ENCODE assay signal across 35 cellular contexts in the genomic region with DNA sequence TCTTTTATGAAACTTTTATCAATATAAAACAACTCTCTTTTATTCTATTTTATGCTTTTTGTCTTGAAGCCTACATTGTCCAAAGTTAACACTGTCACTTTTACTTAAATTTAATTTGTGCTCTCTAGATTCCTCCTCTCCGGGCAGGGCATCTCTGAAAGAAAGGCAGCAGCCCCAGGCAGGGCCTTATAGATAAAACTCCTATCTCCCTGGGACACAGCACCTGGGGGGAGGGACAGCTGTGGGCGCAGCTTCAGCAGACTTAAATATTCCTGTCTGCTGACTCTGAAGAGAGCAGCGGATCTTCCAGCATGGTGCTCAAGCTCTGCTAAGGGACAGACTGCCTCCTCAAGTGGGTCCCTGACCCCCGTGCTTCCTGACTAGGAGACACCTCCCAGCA.
"Had no signal": no experiment of that assay in that cellular context is flagged by ENCODE, and none has a peak within 500 bp of the region (broad histone marks: within the 10 kb centered on the region; RNA-seq: fewer than 3 reads in every experiment).

No MANE protein-coding gene starts in this region.

- H3K4me3 ChIP-seq: ascending aorta, breast epithelium, cardiac muscle cell, coronary artery had no signal

- H3K4me1 ChIP-seq: ascending aorta, breast epithelium had no signal

- H3K9me3 Mint-ChIP-seq: activated CD4-positive, alpha-beta memory T cell treated with anti-CD3 and anti-CD28 coated beads, Interleukin-2, amount 10 ng/mL, durations not matched to agents 7 days and 5 days; activated naive CD4-positive, alpha-beta T cell treated with anti-CD3 and anti-CD28 coated beads, Interleukin-2, amount 10 ng/mL, durations not matched to agents 7 days and 5 days had no signal

- FAIRE-seq: endometrium, endothelial cell of umbilical vein, frontal cortex, TTC549 had no signal

- H3K27me3 ChIP-seq: ascending aorta, breast epithelium, cardiac muscle cell had no signal

- H3K4me3 Mint-ChIP-seq: activated CD4-positive, alpha-beta memory T cell treated with anti-CD3 and anti-CD28 coated beads, Interleukin-2, amount 10 ng/mL, durations not matched to agents 7 days and 5 days; activated CD4-positive, alpha-beta T cell treated with anti-CD3 and anti-CD28 coated beads, Interleukin-2, amount 10 ng/mL, durations not matched to agents 7 days and 5 days; activated naive CD4-positive, alpha-beta T cell treated with anti-CD3 and anti-CD28 coated beads, Interleukin-2, amount 10 ng/mL, durations not matched to agents 7 days and 5 days; activated naive CD8-positive, alpha-beta T cell treated with anti-CD3 and anti-CD28 coated beads, Interleukin-2, amount 10 ng/mL, durations not matched to agents 7 days and 5 days; activated T-cell treated with anti-CD3 and anti-CD28 coated beads, Interleukin-2, amount 50 U/mL, for 24 hours; activated T-cell treated with anti-CD3 and anti-CD28 coated beads, Interleukin-2, amount 50 U/mL, for 72 hours; brain; effector memory CD8-positive, alpha-beta T cell; WTC11 had no signal

- H3K36me3 Mint-ChIP-seq: activated naive CD4-positive, alpha-beta T cell treated with anti-CD3 and anti-CD28 coated beads, Interleukin-2, amount 10 ng/mL, durations not matched to agents 7 days and 5 days; activated naive CD8-positive, alpha-beta T cell treated with anti-CD3 and anti-CD28 coated beads, Interleukin-2, amount 10 ng/mL, durations not matched to agents 7 days and 5 days; WTC11 had no signal

- H3K27ac ChIP-seq: ascending aorta, breast epithelium, cardiac muscle cell, coronary artery, epithelial cell of prostate, VCaP had no signal

- H3K27ac Mint-ChIP-seq: activated CD4-positive, alpha-beta memory T cell treated with anti-CD3 and anti-CD28 coated beads, Interleukin-2, amount 10 ng/mL, durations not matched to agents 7 days and 5 days; activated CD4-positive, alpha-beta T cell treated with anti-CD3 and anti-CD28 coated beads, Interleukin-2, amount 10 ng/mL, durations not matched to agents 7 days and 5 days; activated naive CD4-positive, alpha-beta T cell treated with anti-CD3 and anti-CD28 coated beads, Interleukin-2, amount 10 ng/mL, durations not matched to agents 7 days and 5 days; activated naive CD4-positive, alpha-beta T cell treated with anti-CD3 and anti-CD28 coated beads, Interleukin-2, amount 50 U/mL, for 72 hours; activated naive CD8-positive, alpha-beta T cell treated with anti-CD3 and anti-CD28 coated beads, Interleukin-2, amount 10 ng/mL, durations not matched to agents 7 days and 5 days; activated T-cell treated with anti-CD3 and anti-CD28 coated beads, Interleukin-2, amount 50 U/mL, for 24 hours; activated T-cell treated with anti-CD3 and anti-CD28 coated beads, Interleukin-2, amount 50 U/mL, for 72 hours; brain; effector memory CD8-positive, alpha-beta T cell; WTC11 had no signal

- H3K4me1 Mint-ChIP-seq: activated CD4-positive, alpha-beta memory T cell treated with anti-CD3 and anti-CD28 coated beads, Interleukin-2, amount 10 ng/mL, durations not matched to agents 7 days and 5 days; activated CD4-positive, alpha-beta T cell treated with anti-CD3 and anti-CD28 coated beads, Interleukin-2, amount 10 ng/mL, durations not matched to agents 7 days and 5 days; activated naive CD4-positive, alpha-beta T cell treated with anti-CD3 and anti-CD28 coated beads, Interleukin-2, amount 10 ng/mL, durations not matched to agents 7 days and 5 days; activated naive CD8-positive, alpha-beta T cell treated with anti-CD3 and anti-CD28 coated beads, Interleukin-2, amount 10 ng/mL, durations not matched to agents 7 days and 5 days; brain; WTC11 had no signal

- H3K27me3 Mint-ChIP-seq: activated CD4-positive, alpha-beta memory T cell treated with anti-CD3 and anti-CD28 coated beads, Interleukin-2, amount 10 ng/mL, durations not matched to agents 7 days and 5 days; activated CD4-positive, alpha-beta T cell treated with anti-CD3 and anti-CD28 coated beads, Interleukin-2, amount 10 ng/mL, durations not matched to agents 7 days and 5 days; activated naive CD4-positive, alpha-beta T cell treated with anti-CD3 and anti-CD28 coated beads, Interleukin-2, amount 10 ng/mL, durations not matched to agents 7 days and 5 days; activated naive CD8-positive, alpha-beta T cell treated with anti-CD3 and anti-CD28 coated beads, Interleukin-2, amount 10 ng/mL, durations not matched to agents 7 days and 5 days; activated T-cell treated with anti-CD3 and anti-CD28 coated beads, Interleukin-2, amount 50 U/mL, for 24 hours; effector memory CD8-positive, alpha-beta T cell had no signal

- DNase-seq: activated CD4-positive, alpha-beta memory T cell treated with anti-CD3 and anti-CD28 coated beads, Interleukin-2, amount 10 ng/mL, durations not matched to agents 7 days and 5 days; activated CD4-positive, alpha-beta T cell treated with anti-CD3 and anti-CD28 coated beads for 1 hour; activated CD4-positive, alpha-beta T cell treated with anti-CD3 and anti-CD28 coated beads for 4 hours; activated CD4-positive, alpha-beta T cell treated with anti-CD3 and anti-CD28 coated beads, Interleukin-2, amount 10 ng/mL, durations not matched to agents 7 days and 5 days; activated CD4-positive, alpha-beta T cell treated with anti-CD3 and anti-CD28 coated beads, Interleukin-2, amount 50 U/mL, for 4 hours; activated CD8-positive, alpha-beta memory T cell treated with anti-CD3 and anti-CD28 coated beads, Interleukin-2, amount 50 U/mL, for 48 hours; activated gamma-delta T cell; activated naive CD4-positive, alpha-beta T cell; activated naive CD4-positive, alpha-beta T cell treated with anti-CD3 and anti-CD28 coated beads, Interleukin-2, amount 10 ng/mL, durations not matched to agents 7 days and 5 days; activated naive CD8-positive, alpha-beta T cell treated with anti-CD3 and anti-CD28 coated beads, Interleukin-2, amount 10 ng/mL, durations not matched to agents 7 days and 5 days; activated T-cell treated with anti-CD3 and anti-CD28 coated beads for 4 hours; activated T-cell treated with anti-CD3 and anti-CD28 coated beads, Interleukin-2, amount 50 U/mL, for 24 hours; activated T-cell treated with anti-CD3 and anti-CD28 coated beads, Interleukin-2, amount 50 U/mL, for 72 hours; central memory CD4-positive, alpha-beta T cell; cerebellar nuclear complex; dermis blood vessel endothelial cell; effector CD4-positive, alpha-beta T cell; effector memory CD8-positive, alpha-beta T cell; foreskin fibroblast; head of caudate nucleus; T-helper 2 cell had no signal

- H3K36me3 ChIP-seq: ascending aorta, breast epithelium, cardiac muscle cell had no signal

- H3K9me3 ChIP-seq: ascending aorta, breast epithelium had no signal

- ATAC-seq: activated naive CD4-positive, alpha-beta T cell treated with anti-CD3 and anti-CD28 coated beads, Interleukin-2, amount 50 U/mL, for 72 hours; activated T-cell treated with anti-CD3 and anti-CD28 coated beads, Interleukin-2, amount 50 U/mL, for 72 hours; effector memory CD8-positive, alpha-beta T cell; esophagus mucosa; WTC11 had no signal
